10 cellular contexts compared by ENCODE assay signal in the genomic region with DNA sequence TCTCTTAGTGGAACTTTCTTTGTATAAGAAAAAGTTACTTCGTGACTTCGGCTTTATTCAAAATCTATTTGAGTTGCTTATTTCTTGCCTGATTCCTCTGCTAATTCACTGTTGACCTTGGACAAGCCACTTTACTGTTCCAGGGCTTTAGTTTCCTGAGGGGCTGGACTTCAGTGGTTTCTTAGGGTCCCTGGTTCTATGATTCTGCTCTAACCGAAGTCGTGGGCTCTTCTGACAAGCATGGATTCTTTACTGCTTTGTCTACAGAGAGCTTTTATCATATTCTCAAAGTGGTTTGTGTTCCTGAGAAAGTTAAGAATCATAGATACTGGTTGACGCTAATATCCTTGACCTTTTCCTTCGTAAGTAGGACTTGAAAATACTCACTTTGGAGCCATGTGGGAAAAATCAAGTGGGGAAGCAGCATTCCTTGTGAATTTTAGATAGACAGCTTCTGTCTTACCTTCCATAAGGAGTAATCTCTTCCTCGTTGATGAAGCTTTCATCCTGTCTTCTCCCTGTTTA. TPM values are rescaled to one million over a fixed set of nuclear protein-coding genes. Genes with fewer than 3 reads are reported as not detected.
DNase-seq lines count a peak whose midpoint lies in the region; ATAC-seq, FAIRE-seq and TF ChIP-seq lines count a peak whose summit lies in the region.
"Had no signal": no experiment of that assay in that cellular context is flagged by ENCODE, and none has a peak within 500 bp of the region (broad histone marks: within the 10 kb centered on the region; RNA-seq: fewer than 3 reads in every experiment).

No MANE protein-coding gene starts in this region.

- H3K27me3 ChIP-seq in right cardiac atrium (ENCODE audit: control insufficient read depth, insufficient read depth): no peaks in the 10 kb centered on the region

- H3K4me1 Mint-ChIP-seq in WTC11: peaks cover 34% of the 10 kb centered on the region
- peaks cover 28% of the 10 kb centered on the region for H3K4me1 Mint-ChIP-seq in stimulated activated naive CD8-positive, alpha-beta T cell treated with anti-CD3 and anti-CD28 coated beads, Interleukin-15, amount 100 ng/mL, for 72 hours

- no peak for TF ChIP-seq CTCF in WTC11 (IDR thresholded peaks at IDR 0.05)

- no peak for FAIRE-seq in frontal cortex (lab: Jason Lieb, UNC)

- WGBS in right cardiac atrium: 17% methylated on average over 7 of the region's 7 CpGs

- CTCF ChIA-PET in WTC11 (lab: Charles Lee): interaction anchor here (1.0 to 4.1 kb wide), 5 partner anchors 13 to 283 kb away, joined by 3 to 19 read pairs (median 7); no protein-coding TSS in a partner anchor

- H3K9me3 ChIP-seq in right cardiac atrium (ENCODE audit: control insufficient read depth, low read length): no peaks in the 10 kb centered on the region

- H3K4me1 ChIP-seq in right cardiac atrium (ENCODE audit: control insufficient read depth, insufficient read depth, low read length): peaks cover 6% of the 10 kb centered on the region

- H3K27ac Mint-ChIP-seq in WTC11: no peak overlapping the region
- H3K27ac Mint-ChIP-seq in stimulated activated naive CD8-positive, alpha-beta T cell treated with anti-CD3 and anti-CD28 coated beads, Interleukin-15, amount 100 ng/mL, for 72 hours: no peak overlapping the region

- peak; percentile 32 for DNase-seq in NCI-H1092 treated with DMSO at 0.1 percent for 48 hours (lab: John Stamatoyannopoulos, UW)
- DNase-seq in NCI-H1092 (lab: John Stamatoyannopoulos, UW): no peak
- DNase-seq in WTC11 (ENCODE audit: low spot score): no peak
- no peak for DNase-seq in right cardiac atrium
- DNase-seq in stimulated activated naive CD8-positive, alpha-beta T cell treated with anti-CD3 and anti-CD28 coated beads, Interleukin-15, amount 100 ng/mL, for 72 hours: no peak
- DNase-seq in frontal cortex (ENCODE audit: low spot score in 2 of 2): no peak
- DNase-seq in activated CD4-positive, CD25-positive, alpha-beta regulatory T cell treated with anti-CD3 and anti-CD28 coated beads, Interleukin-2, amount 50 U/mL, for 72 hours: no peak
- DNase-seq: 8988T had no signal

- H3K27ac ChIP-seq in right cardiac atrium (ENCODE audit: low read length): no peak overlapping the region

- ATAC-seq in WTC11: no peak
- no peak for ATAC-seq in right cardiac atrium
- ATAC-seq in stimulated activated naive CD8-positive, alpha-beta T cell treated with anti-CD3 and anti-CD28 coated beads, Interleukin-15, amount 100 ng/mL, for 72 hours: no peak
- ATAC-seq in GM18870 (IDR thresholded peaks at IDR 0.05; ENCODE audit: unreplicated experiment): no peak

- POLR2A ChIA-PET in WTC11 (lab: Charles Lee): interaction anchor here (1.1 kb wide), 1 partner anchor 54 kb away, joined by 4 read pairs; no protein-coding TSS in a partner anchor

- intact Hi-C loops in right cardiac atrium (cut with DNase I): loop anchor here in 2 of 4 donors (5.0 to 10.0 kb wide), 2 partner anchors 148 to 220 kb away; a partner anchor contains a TSS

- no peaks in the 10 kb centered on the region for H3K27me3 Mint-ChIP-seq in WTC11 (ENCODE audit: low read depth)
- H3K27me3 Mint-ChIP-seq in stimulated activated naive CD8-positive, alpha-beta T cell treated with anti-CD3 and anti-CD28 coated beads, Interleukin-15, amount 100 ng/mL, for 72 hours: no peaks in the 10 kb centered on the region

- peak overlapping the region; percentile 93 for H3K4me3 Mint-ChIP-seq in WTC11
- peak overlapping the region; percentile 95 to 97 for H3K4me3 Mint-ChIP-seq in stimulated activated naive CD8-positive, alpha-beta T cell treated with anti-CD3 and anti-CD28 coated beads, Interleukin-15, amount 100 ng/mL, for 72 hours

- no peaks in the 10 kb centered on the region for H3K9me3 Mint-ChIP-seq in WTC11
- no peaks in the 10 kb centered on the region for H3K9me3 Mint-ChIP-seq in stimulated activated naive CD8-positive, alpha-beta T cell treated with anti-CD3 and anti-CD28 coated beads, Interleukin-15, amount 100 ng/mL, for 72 hours

- H3K36me3 Mint-ChIP-seq in WTC11: no peaks in the 10 kb centered on the region

- H3K4me3 ChIP-seq in right cardiac atrium (ENCODE audit: low read length): peak overlapping the region; percentile 91

TF ChIP-seq in WTC11, 78 proteins besides CTCF, POLR2A, EP300 and RAD21 (continues in another document):
- TF ChIP-seq, protein P1, sequence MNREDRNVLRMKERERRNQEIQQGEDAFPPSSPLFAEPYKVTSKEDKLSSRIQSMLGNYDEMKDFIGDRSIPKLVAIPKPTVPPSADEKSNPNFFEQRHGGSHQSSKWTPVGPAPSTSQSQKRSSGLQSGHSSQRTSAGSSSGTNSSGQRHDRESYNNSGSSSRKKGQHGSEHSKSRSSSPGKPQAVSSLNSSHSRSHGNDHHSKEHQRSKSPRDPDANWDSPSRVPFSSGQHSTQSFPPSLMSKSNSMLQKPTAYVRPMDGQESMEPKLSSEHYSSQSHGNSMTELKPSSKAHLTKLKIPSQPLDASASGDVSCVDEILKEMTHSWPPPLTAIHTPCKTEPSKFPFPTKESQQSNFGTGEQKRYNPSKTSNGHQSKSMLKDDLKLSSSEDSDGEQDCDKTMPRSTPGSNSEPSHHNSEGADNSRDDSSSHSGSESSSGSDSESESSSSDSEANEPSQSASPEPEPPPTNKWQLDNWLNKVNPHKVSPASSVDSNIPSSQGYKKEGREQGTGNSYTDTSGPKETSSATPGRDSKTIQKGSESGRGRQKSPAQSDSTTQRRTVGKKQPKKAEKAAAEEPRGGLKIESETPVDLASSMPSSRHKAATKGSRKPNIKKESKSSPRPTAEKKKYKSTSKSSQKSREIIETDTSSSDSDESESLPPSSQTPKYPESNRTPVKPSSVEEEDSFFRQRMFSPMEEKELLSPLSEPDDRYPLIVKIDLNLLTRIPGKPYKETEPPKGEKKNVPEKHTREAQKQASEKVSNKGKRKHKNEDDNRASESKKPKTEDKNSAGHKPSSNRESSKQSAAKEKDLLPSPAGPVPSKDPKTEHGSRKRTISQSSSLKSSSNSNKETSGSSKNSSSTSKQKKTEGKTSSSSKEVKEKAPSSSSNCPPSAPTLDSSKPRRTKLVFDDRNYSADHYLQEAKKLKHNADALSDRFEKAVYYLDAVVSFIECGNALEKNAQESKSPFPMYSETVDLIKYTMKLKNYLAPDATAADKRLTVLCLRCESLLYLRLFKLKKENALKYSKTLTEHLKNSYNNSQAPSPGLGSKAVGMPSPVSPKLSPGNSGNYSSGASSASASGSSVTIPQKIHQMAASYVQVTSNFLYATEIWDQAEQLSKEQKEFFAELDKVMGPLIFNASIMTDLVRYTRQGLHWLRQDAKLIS (CRISPR knock-in tag; IDR thresholded peaks at IDR 0.05; ENCODE audit: borderline replicate concordance): no peak
- no peak for TF ChIP-seq NR1H2 (CRISPR knock-in tag; IDR thresholded peaks at IDR 0.05)
- TF ChIP-seq, protein P2, sequence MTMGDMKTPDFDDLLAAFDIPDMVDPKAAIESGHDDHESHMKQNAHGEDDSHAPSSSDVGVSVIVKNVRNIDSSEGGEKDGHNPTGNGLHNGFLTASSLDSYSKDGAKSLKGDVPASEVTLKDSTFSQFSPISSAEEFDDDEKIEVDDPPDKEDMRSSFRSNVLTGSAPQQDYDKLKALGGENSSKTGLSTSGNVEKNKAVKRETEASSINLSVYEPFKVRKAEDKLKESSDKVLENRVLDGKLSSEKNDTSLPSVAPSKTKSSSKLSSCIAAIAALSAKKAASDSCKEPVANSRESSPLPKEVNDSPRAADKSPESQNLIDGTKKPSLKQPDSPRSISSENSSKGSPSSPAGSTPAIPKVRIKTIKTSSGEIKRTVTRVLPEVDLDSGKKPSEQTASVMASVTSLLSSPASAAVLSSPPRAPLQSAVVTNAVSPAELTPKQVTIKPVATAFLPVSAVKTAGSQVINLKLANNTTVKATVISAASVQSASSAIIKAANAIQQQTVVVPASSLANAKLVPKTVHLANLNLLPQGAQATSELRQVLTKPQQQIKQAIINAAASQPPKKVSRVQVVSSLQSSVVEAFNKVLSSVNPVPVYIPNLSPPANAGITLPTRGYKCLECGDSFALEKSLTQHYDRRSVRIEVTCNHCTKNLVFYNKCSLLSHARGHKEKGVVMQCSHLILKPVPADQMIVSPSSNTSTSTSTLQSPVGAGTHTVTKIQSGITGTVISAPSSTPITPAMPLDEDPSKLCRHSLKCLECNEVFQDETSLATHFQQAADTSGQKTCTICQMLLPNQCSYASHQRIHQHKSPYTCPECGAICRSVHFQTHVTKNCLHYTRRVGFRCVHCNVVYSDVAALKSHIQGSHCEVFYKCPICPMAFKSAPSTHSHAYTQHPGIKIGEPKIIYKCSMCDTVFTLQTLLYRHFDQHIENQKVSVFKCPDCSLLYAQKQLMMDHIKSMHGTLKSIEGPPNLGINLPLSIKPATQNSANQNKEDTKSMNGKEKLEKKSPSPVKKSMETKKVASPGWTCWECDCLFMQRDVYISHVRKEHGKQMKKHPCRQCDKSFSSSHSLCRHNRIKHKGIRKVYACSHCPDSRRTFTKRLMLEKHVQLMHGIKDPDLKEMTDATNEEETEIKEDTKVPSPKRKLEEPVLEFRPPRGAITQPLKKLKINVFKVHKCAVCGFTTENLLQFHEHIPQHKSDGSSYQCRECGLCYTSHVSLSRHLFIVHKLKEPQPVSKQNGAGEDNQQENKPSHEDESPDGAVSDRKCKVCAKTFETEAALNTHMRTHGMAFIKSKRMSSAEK (CRISPR knock-in tag; IDR thresholded peaks at IDR 0.05; ENCODE audit: borderline replicate concordance): no peak
- TF ChIP-seq, protein P3, sequence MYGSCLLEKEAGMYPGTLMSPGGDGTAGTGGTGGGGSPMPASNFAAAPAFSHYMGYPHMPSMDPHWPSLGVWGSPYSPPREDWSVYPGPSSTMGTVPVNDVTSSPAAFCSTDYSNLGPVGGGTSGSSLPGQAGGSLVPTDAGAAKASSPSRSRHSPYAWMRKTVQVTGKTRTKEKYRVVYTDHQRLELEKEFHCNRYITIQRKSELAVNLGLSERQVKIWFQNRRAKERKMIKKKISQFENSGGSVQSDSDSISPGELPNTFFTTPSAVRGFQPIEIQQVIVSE (CRISPR knock-in tag; IDR thresholded peaks at IDR 0.05; ENCODE audit: borderline replicate concordance): no peak
- no peak for TF ChIP-seq TP53 (CRISPR knock-in tag; IDR thresholded peaks at IDR 0.05)

RNA-seq across cellular contexts. Expression of a gene that starts 21.1 kb away (rescaled TPM):
- total RNA-seq in WTC11 (2021): 76.1 to 80.3 TPM (median 79.2 TPM) in 3 replicates
- total RNA-seq in right cardiac atrium: 10 to 100 TPM; 14.2 to 17.9 (median 15.5) TPM
- polyA plus RNA-seq in right cardiac atrium: 11.0 TPM
- 48.5 TPM for total RNA-seq in frontal cortex

RNA-seq across cellular contexts. Expression of a gene that starts 50.3 kb away (rescaled TPM):
- total RNA-seq in WTC11 (2021) (0.07 to 0.09 TPM in 2 of 3 replicates, not detected in the other), right cardiac atrium (not detected), frontal cortex (0.41 TPM)
- 0.02 TPM for polyA plus RNA-seq in right cardiac atrium
- total RNA-seq: temporal lobe had no signal
